12 cellular contexts compared by ENCODE assay signal in genomic region chr7:158015403-158016116, GRCh38.
DNase-seq lines count a peak whose midpoint lies in the region; ATAC-seq and TF ChIP-seq lines count a peak whose summit lies in the region.
"Had no signal": no experiment of that assay in that cellular context is flagged by ENCODE, and none has a peak within 500 bp of the region (broad histone marks: within the 10 kb centered on the region; RNA-seq: fewer than 3 reads in every experiment).

No MANE protein-coding gene starts in this region.

- TF ChIP-seq CTCF in H9 (conservative IDR thresholded peaks at IDR 0.05): no peak

- H3K9me3 Mint-ChIP-seq in H9: no peaks in the 10 kb centered on the region; a peak in 2 of 5 replicates
- H3K9me3 Mint-ChIP-seq in activated naive CD4-positive, alpha-beta T cell treated with anti-CD3 and anti-CD28 coated beads for 36 hours: no peaks in the 10 kb centered on the region
- H3K9me3 Mint-ChIP-seq: CD4-positive, alpha-beta T cell; naive B cell had no signal

- H3T11ph ChIP-seq in H9 (ENCODE audit: low read length): no peak overlapping the region

- WGBS in H9 (ENCODE audit: extremely low coverage, insufficient read length, low lambda C conversion rate): no CpG with 5 or more reads among the region's 18 CpGs

- H2AFZ ChIP-seq in H9 (ENCODE audit: low read length): no peak overlapping the region

- H3K4ac ChIP-seq in H9 (ENCODE audit: low read depth, low read length): no peak overlapping the region

- H3K4me2 ChIP-seq in H9 (ENCODE audit: insufficient read depth, insufficient read length, low read length): peak overlapping the region; percentile 67

- intact Hi-C loops in sciatic nerve (cut with DNase I): no loop called here
- intact Hi-C loops in activated naive CD4-positive, alpha-beta T cell treated with anti-CD3 and anti-CD28 coated beads for 36 hours (cut with micrococcal nuclease): no loop called here

- H3K27ac Mint-ChIP-seq in H9: no peak overlapping the region
- H3K27ac Mint-ChIP-seq in activated naive CD4-positive, alpha-beta T cell treated with anti-CD3 and anti-CD28 coated beads for 36 hours: no peak overlapping the region
- H3K27ac Mint-ChIP-seq: CD4-positive, alpha-beta T cell; naive B cell had no signal

- peaks cover 17 to 31% of the 10 kb centered on the region in 2 experiments for H3K4me1 Mint-ChIP-seq in H9
- peaks cover 11% of the 10 kb centered on the region for H3K4me1 Mint-ChIP-seq in activated naive CD4-positive, alpha-beta T cell treated with anti-CD3 and anti-CD28 coated beads for 36 hours (ENCODE audit: low read depth)

- H4K5ac ChIP-seq in H9 (ENCODE audit: insufficient read length, low read depth, low read length): no peak overlapping the region

- no peaks in the 10 kb centered on the region for H3K36me3 Mint-ChIP-seq in H9 (ENCODE audit: insufficient read depth in 1 of 3, low read depth in 3 of 3)
- no peaks in the 10 kb centered on the region for H3K36me3 Mint-ChIP-seq in activated naive CD4-positive, alpha-beta T cell treated with anti-CD3 and anti-CD28 coated beads for 36 hours (ENCODE audit: low read depth)
- H3K36me3 Mint-ChIP-seq: brain, naive B cell had no signal

- H3K27ac ChIP-seq in H9 (ENCODE audit: insufficient read length, low read depth, low read length) (no peak overlapping the region), iPS-18a (ENCODE audit: low read length) (no peak overlapping the region)
- H3K27ac ChIP-seq: SJSA1 had no signal

- H3K9ac ChIP-seq in H9 (ENCODE audit: extremely low read depth, insufficient read length, low read length): no peak overlapping the region
- peak overlapping the region; percentile 6 for H3K9ac ChIP-seq in iPS-18a (ENCODE audit: low read length)

- no peak overlapping the region for H3K23ac ChIP-seq in H9 (ENCODE audit: insufficient read length, low read depth, low read length)

- no peak for DNase-seq in H9
- peak; percentile 43 for DNase-seq in NCI-H2171 treated with DMSO at 0.1 percent for 48 hours (lab: John Stamatoyannopoulos, UW)
- DNase-seq in sciatic nerve (ENCODE audit: low spot score): peak; percentile 42
- no peak for DNase-seq in stimulated activated CD4-positive, alpha-beta T cell treated with anti-CD3 and anti-CD28 coated beads, Interleukin-2, amount 100 ng/mL, for 48 hours
- DNase-seq in epidermal melanocyte (ENCODE audit: insufficient read length, low spot score): no peak
- no peak for DNase-seq in activated naive CD4-positive, alpha-beta T cell treated with anti-CD3 and anti-CD28 coated beads for 36 hours
- DNase-seq: naive B cell; stimulated activated CD4-positive, alpha-beta T cell treated with anti-CD3 and anti-CD28 coated beads, Interleukin-12 subunit alpha, Interleukin-12 subunit beta, amount 100 ng/mL, for 4 hours had no signal

- peaks cover 33% of the 10 kb centered on the region for H3K27me3 Mint-ChIP-seq in H9 (ENCODE audit: low read depth)
- peaks cover 2% of the 10 kb centered on the region for H3K27me3 Mint-ChIP-seq in activated naive CD4-positive, alpha-beta T cell treated with anti-CD3 and anti-CD28 coated beads for 36 hours (ENCODE audit: low read depth)
- H3K27me3 Mint-ChIP-seq: naive B cell had no signal

- no peak overlapping the region; the same call in 1 of the 2 replicates for H2BK15ac ChIP-seq in H9 (ENCODE audit: low read depth, low read length)

- no peak overlapping the region for H2AK5ac ChIP-seq in H9 (ENCODE audit: insufficient read length, low read length)

- no peak overlapping the region for H3K4me3 Mint-ChIP-seq in H9
- H3K4me3 Mint-ChIP-seq in activated naive CD4-positive, alpha-beta T cell treated with anti-CD3 and anti-CD28 coated beads for 36 hours: no peak overlapping the region
- H3K4me3 Mint-ChIP-seq: brain; CD4-positive, alpha-beta T cell had no signal

- no peak overlapping the region for H4K8ac ChIP-seq in H9 (replicated peaks; ENCODE audit: insufficient read length, low read depth, low read length)

- no peaks in the 10 kb centered on the region for H4K20me1 ChIP-seq in H9 (ENCODE audit: control insufficient read depth, insufficient read depth, insufficient read length)

- peaks cover 8% of the 10 kb centered on the region for H3K23me2 ChIP-seq in H9 (ENCODE audit: insufficient read length, low read depth, low read length, poor library complexity, severe bottlenecking)

- CTCF ChIA-PET in activated naive CD4-positive, alpha-beta T cell treated with anti-CD3 and anti-CD28 coated beads for 36 hours (lab: Charles Lee): no interaction called here

- no peak overlapping the region for H3K18ac ChIP-seq in H9 (ENCODE audit: insufficient read length, low read depth, low read length)

- H3K9me3 ChIP-seq in H9 (ENCODE audit: control insufficient read depth, low read depth, low read length) (no peaks in the 10 kb centered on the region), iPS-18a (ENCODE audit: control insufficient read depth, low read depth, low read length) (no peaks in the 10 kb centered on the region)

- H2BK5ac ChIP-seq in H9 (ENCODE audit: insufficient read length, low read length): no peak overlapping the region

- H4K91ac ChIP-seq in H9 (ENCODE audit: insufficient read length, low read depth, low read length): no peak overlapping the region

- no peak overlapping the region for H2BK12ac ChIP-seq in H9 (ENCODE audit: insufficient read length, low read depth, low read length)

- H3K27me3 ChIP-seq in H9 (ENCODE audit: insufficient read depth, low read length) (no peaks in the 10 kb centered on the region), iPS-18a (ENCODE audit: control insufficient read depth, insufficient read depth, low read length) (peaks cover 29% of the 10 kb centered on the region)
- H3K27me3 ChIP-seq: SJSA1 had no signal

- no peak overlapping the region for H3K14ac ChIP-seq in H9 (ENCODE audit: insufficient read depth, low read length)

- H2BK20ac ChIP-seq in H9 (ENCODE audit: low read depth, low read length, poor library complexity, severe bottlenecking): no peak overlapping the region

- ATAC-seq in sciatic nerve: peak; percentile 21

- no peaks in the 10 kb centered on the region for H3K79me1 ChIP-seq in H9 (ENCODE audit: insufficient read depth, low read depth, low read length, poor library complexity, severe bottlenecking)

- H3K4me1 ChIP-seq in H9 (ENCODE audit: insufficient read depth, low read length): peaks cover 4% of the 10 kb centered on the region
- peaks cover 49% of the 10 kb centered on the region for H3K4me1 ChIP-seq in iPS-18a (ENCODE audit: control insufficient read depth, low read depth, low read length)
- H3K4me1 ChIP-seq: SJSA1 had no signal

- H3K79me2 ChIP-seq in H9 (ENCODE audit: insufficient read depth, low read length): no peaks in the 10 kb centered on the region

- H3K4me3 ChIP-seq in iPS-18a (ENCODE audit: low read length): peak overlapping the region; percentile 58
- H3K4me3 ChIP-seq: SJSA1 had no signal

- no peak overlapping the region for H3K56ac ChIP-seq in H9 (ENCODE audit: insufficient read length, low read depth, low read length)

- H2BK120ac ChIP-seq in H9 (ENCODE audit: low read depth, low read length, poor library complexity, severe bottlenecking): no peak overlapping the region

- no peaks in the 10 kb centered on the region for H3K36me3 ChIP-seq in iPS-18a (ENCODE audit: control insufficient read depth, low read depth, low read length)
- H3K36me3 ChIP-seq: SJSA1 had no signal

Comparison
In these comparisons a context has a peak if more than half of its experiments do, and no peak if none do; other contexts are left out.
1. DNase-seq: peak in NCI-H2171 treated with DMSO at 0.1 percent for 48 hours (single experiment) and sciatic nerve (single experiment); none in H9 (single experiment), stimulated activated CD4-positive, alpha-beta T cell treated with anti-CD3 and anti-CD28 coated beads, Interleukin-2, amount 100 ng/mL, for 48 hours (0 of 2), epidermal melanocyte (single experiment) and activated naive CD4-positive, alpha-beta T cell treated with anti-CD3 and anti-CD28 coated beads for 36 hours (single experiment).